8 cellular contexts compared by ENCODE assay signal in the genomic region with DNA sequence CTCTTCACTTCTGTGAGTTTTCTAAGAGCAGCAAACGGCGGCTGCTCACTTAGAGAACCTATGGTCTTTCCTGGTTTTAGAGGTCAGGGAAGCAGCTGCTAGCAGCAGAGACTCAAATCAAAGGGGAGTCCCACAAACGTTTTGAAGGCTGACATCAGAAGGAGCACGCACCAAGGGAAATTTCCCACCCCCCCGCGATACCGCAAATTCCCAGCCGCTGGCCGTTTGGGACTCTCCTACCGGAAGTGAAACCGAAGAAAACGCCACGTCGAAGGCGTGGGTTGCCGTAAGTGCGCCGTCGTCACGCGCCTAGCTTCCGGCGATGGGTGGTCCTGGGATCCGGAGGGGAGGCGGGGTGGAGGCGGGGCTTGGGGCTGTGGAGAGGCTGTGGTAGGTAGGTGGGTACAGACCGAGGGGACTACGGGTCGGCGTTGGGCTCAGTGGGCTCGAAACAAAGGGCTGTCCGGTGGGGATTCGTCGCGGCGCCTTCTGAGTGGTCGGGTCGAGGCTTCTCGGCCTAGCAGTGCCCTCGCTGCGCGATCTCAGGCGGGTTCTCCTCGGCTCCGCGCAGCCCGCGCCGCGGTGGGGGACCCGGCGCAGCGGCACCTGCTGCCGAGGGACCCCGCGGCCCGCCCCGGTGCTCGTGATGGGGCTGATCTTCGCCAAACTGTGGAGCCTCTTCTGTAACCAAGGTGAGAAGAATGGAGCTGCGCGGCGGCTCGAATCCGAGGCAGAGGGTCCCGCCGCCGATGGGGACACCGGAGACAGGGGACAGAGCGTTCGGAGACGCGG. TPM values are rescaled to one million over a fixed set of nuclear protein-coding genes. Genes with fewer than 3 reads are reported as not detected.
DNase-seq lines count a peak whose midpoint lies in the region; ATAC-seq and TF ChIP-seq lines count a peak whose summit lies in the region.

Gene ARL5B (plus strand): TSS at position 440 of the 792 bp plus-strand sequence. CDS start 207 bp downstream, at position 647.

- peaks cover 27% of the 10 kb centered on the region for H3K4me1 Mint-ChIP-seq in WTC11
- peaks cover 45 to 56% of the 10 kb centered on the region in 2 donors for H3K4me1 Mint-ChIP-seq in immature natural killer cell

- CTCF ChIA-PET in AG04449 (lab: Yijun Ruan, JAX) = no interaction called here
- CTCF ChIA-PET in WTC11 (lab: Charles Lee) = interaction anchor here (0.6 kb wide), 1 partner anchor 30 kb away, joined by 3 read pairs; no protein-coding TSS in a partner anchor

- DNase-seq in AG04449 (ENCODE audit: low read depth, low spot score) (peak; percentile 94), NCI-H2227 (lab: John Stamatoyannopoulos, UW; ENCODE audit: unreplicated experiment) (peak; percentile 95), WTC11 (ENCODE audit: low spot score) (peak; percentile 95), caudate nucleus (lab: John Stamatoyannopoulos, UW) (peak; percentile 67 to 98 (median 95)), immature natural killer cell (peak; percentile 95 to 96 (median 96)), smooth muscle cell of the brain vasculature (ENCODE audit: low read depth, low spot score) (peak; percentile 96)

- H3K27me3 Mint-ChIP-seq in WTC11 (ENCODE audit: low read depth) (no peaks in the 10 kb centered on the region), immature natural killer cell (ENCODE audit: low read depth in 3 of 3) (peaks cover 13 to 19% (median 13%) of the 10 kb centered on the region in 3 donors)

- H3K36me3 Mint-ChIP-seq in WTC11 (peaks cover 8% of the 10 kb centered on the region; the same call in 1 of the 2 replicates), immature natural killer cell (peaks cover 0 to 11% (median 6%) of the 10 kb centered on the region in 3 donors)

- H3K4me3 Mint-ChIP-seq in WTC11 (peak within 1 kb of the TSS; percentile 99), immature natural killer cell (peak within 1 kb of the TSS; percentile 94 to 100 (median 98))

- TF ChIP-seq CTCF in AG04449 (IDR thresholded peaks at IDR 0.05; ENCODE audit: insufficient read depth, low read length, missing control alignments) (no peak), WTC11 (IDR thresholded peaks at IDR 0.05) (no peak)

- H3K9me3 Mint-ChIP-seq in WTC11 = no peaks in the 10 kb centered on the region
- no peaks in the 10 kb centered on the region for H3K9me3 Mint-ChIP-seq in immature natural killer cell

- POLR2A ChIA-PET in AG04449 (lab: Yijun Ruan, JAX) = no interaction called here
- POLR2A ChIA-PET in WTC11 (lab: Charles Lee) = interaction anchor here (0.5 to 1.0 kb wide), 12 partner anchors 8 to 1656 kb away, joined by 3 to 6 read pairs (median 3); no protein-coding TSS in a partner anchor

- peak within 1 kb of the TSS; percentile 98 for H3K27ac Mint-ChIP-seq in WTC11
- H3K27ac Mint-ChIP-seq in immature natural killer cell = peak within 1 kb of the TSS; percentile 97 to 100 (median 98)

- peak within 1 kb of the TSS; percentile 95 for H3K27ac ChIP-seq in caudate nucleus (ENCODE audit: low read depth, low read length)

- peak; percentile 73 for ATAC-seq in GM18873 (IDR thresholded peaks at IDR 0.05; ENCODE audit: low FRiP score, unreplicated experiment)
- peak; percentile 95 for ATAC-seq in HG03139 (IDR thresholded peaks at IDR 0.05; ENCODE audit: unreplicated experiment)
- peak; percentile 98 for ATAC-seq in WTC11

- H3K4me3 ChIP-seq in AG04449 (ENCODE audit: low read depth, low read length) = peak within 1 kb of the TSS; percentile 93

TF ChIP-seq in WTC11, 78 proteins besides CTCF, POLR2A, EP300 and RAD21 (continues in another document):
- TF ChIP-seq KAT7 (CRISPR knock-in tag; IDR thresholded peaks at IDR 0.05; ENCODE audit: borderline replicate concordance) (peak; percentile 79; the same call in 1 of the 2 replicates), HMGXB4 (CRISPR knock-in tag; IDR thresholded peaks at IDR 0.05) (peak; percentile 72; the same call in 1 of the 2 replicates), ETV6 (CRISPR knock-in tag; IDR thresholded peaks at IDR 0.05) (peak; percentile 62), RORB (CRISPR knock-in tag; IDR thresholded peaks at IDR 0.05) (0 out of 2 replicates have a peak, but pooled peaks have one; percentile 50), TP53 (CRISPR knock-in tag; IDR thresholded peaks at IDR 0.05) (no peak), FOXK1 (CRISPR knock-in tag; IDR thresholded peaks at IDR 0.05) (peak; percentile 88), MAX (CRISPR knock-in tag; IDR thresholded peaks at IDR 0.05) (peak; percentile 46; the same call in 1 of the 2 replicates), NR3C1 (CRISPR knock-in tag; conservative IDR thresholded peaks at IDR 0.05; ENCODE audit: low read depth) (no peak)
- TF ChIP-seq, protein P1, sequence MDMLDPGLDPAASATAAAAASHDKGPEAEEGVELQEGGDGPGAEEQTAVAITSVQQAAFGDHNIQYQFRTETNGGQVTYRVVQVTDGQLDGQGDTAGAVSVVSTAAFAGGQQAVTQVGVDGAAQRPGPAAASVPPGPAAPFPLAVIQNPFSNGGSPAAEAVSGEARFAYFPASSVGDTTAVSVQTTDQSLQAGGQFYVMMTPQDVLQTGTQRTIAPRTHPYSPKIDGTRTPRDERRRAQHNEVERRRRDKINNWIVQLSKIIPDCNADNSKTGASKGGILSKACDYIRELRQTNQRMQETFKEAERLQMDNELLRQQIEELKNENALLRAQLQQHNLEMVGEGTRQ (CRISPR knock-in tag; IDR thresholded peaks at IDR 0.05) = peak; percentile 49
- TF ChIP-seq, protein P2, sequence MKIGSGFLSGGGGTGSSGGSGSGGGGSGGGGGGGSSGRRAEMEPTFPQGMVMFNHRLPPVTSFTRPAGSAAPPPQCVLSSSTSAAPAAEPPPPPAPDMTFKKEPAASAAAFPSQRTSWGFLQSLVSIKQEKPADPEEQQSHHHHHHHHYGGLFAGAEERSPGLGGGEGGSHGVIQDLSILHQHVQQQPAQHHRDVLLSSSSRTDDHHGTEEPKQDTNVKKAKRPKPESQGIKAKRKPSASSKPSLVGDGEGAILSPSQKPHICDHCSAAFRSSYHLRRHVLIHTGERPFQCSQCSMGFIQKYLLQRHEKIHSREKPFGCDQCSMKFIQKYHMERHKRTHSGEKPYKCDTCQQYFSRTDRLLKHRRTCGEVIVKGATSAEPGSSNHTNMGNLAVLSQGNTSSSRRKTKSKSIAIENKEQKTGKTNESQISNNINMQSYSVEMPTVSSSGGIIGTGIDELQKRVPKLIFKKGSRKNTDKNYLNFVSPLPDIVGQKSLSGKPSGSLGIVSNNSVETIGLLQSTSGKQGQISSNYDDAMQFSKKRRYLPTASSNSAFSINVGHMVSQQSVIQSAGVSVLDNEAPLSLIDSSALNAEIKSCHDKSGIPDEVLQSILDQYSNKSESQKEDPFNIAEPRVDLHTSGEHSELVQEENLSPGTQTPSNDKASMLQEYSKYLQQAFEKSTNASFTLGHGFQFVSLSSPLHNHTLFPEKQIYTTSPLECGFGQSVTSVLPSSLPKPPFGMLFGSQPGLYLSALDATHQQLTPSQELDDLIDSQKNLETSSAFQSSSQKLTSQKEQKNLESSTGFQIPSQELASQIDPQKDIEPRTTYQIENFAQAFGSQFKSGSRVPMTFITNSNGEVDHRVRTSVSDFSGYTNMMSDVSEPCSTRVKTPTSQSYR (CRISPR knock-in tag; IDR thresholded peaks at IDR 0.05) = no peak
- TF ChIP-seq, protein P3, sequence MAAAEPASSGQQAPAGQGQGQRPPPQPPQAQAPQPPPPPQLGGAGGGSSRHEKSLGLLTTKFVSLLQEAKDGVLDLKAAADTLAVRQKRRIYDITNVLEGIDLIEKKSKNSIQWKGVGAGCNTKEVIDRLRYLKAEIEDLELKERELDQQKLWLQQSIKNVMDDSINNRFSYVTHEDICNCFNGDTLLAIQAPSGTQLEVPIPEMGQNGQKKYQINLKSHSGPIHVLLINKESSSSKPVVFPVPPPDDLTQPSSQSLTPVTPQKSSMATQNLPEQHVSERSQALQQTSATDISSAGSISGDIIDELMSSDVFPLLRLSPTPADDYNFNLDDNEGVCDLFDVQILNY (CRISPR knock-in tag; IDR thresholded peaks at IDR 0.05) = 0 out of 2 replicates have a peak, but pooled peaks have one; percentile 37
- TF ChIP-seq, protein P4, sequence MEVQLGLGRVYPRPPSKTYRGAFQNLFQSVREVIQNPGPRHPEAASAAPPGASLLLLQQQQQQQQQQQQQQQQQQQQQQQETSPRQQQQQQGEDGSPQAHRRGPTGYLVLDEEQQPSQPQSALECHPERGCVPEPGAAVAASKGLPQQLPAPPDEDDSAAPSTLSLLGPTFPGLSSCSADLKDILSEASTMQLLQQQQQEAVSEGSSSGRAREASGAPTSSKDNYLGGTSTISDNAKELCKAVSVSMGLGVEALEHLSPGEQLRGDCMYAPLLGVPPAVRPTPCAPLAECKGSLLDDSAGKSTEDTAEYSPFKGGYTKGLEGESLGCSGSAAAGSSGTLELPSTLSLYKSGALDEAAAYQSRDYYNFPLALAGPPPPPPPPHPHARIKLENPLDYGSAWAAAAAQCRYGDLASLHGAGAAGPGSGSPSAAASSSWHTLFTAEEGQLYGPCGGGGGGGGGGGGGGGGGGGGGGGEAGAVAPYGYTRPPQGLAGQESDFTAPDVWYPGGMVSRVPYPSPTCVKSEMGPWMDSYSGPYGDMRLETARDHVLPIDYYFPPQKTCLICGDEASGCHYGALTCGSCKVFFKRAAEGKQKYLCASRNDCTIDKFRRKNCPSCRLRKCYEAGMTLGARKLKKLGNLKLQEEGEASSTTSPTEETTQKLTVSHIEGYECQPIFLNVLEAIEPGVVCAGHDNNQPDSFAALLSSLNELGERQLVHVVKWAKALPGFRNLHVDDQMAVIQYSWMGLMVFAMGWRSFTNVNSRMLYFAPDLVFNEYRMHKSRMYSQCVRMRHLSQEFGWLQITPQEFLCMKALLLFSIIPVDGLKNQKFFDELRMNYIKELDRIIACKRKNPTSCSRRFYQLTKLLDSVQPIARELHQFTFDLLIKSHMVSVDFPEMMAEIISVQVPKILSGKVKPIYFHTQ (CRISPR knock-in tag; IDR thresholded peaks at IDR 0.05) = no peak

RNA-seq across cellular contexts. Expression of gene ARL5B, which starts in this region (rescaled TPM):
- total RNA-seq in WTC11 (2021) = 37.6 to 44.1 TPM (median 39.4 TPM) in 3 replicates
- polyA plus RNA-seq in immature natural killer cell = 1 to 10 TPM in 2 of 3 donors, under 1 TPM in 1; 0.84 to 1.7 (median 1.6) TPM

Comparison
In these comparisons a context has a peak if more than half of its experiments do, and no peak if none do; other contexts are left out.
1. Peak in every context shown above with its lines: DNase-seq, ATAC-seq, H3K4me3 ChIP-seq and H3K27ac ChIP-seq.